In the genomic region with DNA sequence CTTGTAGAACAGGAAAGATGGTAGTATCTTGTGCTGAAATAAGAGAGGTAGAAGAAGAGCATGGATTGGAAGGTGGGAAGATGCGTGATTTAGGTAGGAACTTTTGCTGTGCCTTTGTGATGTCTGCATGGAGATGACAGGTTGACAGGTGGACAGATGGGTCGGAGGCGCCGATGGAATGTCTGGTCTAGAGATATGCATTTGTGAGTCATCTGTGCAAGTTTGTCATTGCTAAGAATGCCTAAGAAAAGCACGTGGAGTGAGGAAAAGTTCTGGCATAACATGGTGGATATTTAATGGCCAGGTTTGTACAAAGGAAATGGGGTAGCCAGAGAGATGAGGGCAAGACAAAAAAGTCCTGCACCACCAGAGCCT, we compare ENCODE assay signal across 17 cellular contexts.
DNase-seq lines count a peak whose midpoint lies in the region; ATAC-seq, FAIRE-seq and TF ChIP-seq lines count a peak whose summit lies in the region.
"Had no signal": no experiment of that assay in that cellular context is flagged by ENCODE, and none has a peak within 500 bp of the region (broad histone marks: within the 10 kb centered on the region; RNA-seq: fewer than 3 reads in every experiment).

No MANE protein-coding gene starts in this region.

- FAIRE-seq in HepG2 (lab: Jason Lieb, UNC) = no peak
- FAIRE-seq in H54 (lab: Jason Lieb, UNC) = no peak

- H3K79me2 ChIP-seq in HepG2 (ENCODE audit: insufficient read depth, low read length) = no peaks in the 10 kb centered on the region

- in situ Hi-C loops in HepG2 (cut with HindIII; ENCODE audit: extremely low pct_ligation_motif_present, low pct_unique_long_range_greater_than_20kb) = no loop called here

- TF ChIP-seq RAD21 in HepG2 (CRISPR knock-in tag; IDR thresholded peaks at IDR 0.05) = no peak

- H3K27ac ChIP-seq in HepG2 (ENCODE audit: extremely low read length, insufficient read depth, low read length) (no peak overlapping the region), right lobe of liver (no peak overlapping the region), caudate nucleus (ENCODE audit: low read depth, low read length) (peak overlapping the region; percentile 100), layer of hippocampus (ENCODE audit: low read depth, low read length) (peak overlapping the region; percentile 99)
- H3K27ac ChIP-seq: BLaER1 treated with 17β-estradiol and CSF1 and Interleukin-3, amounts not matched to agents 10 nM and 100 nM had no signal

- no TSS peak for BruUV-seq in HepG2 (replicated peaks; lab: Mats Ljungman, UMichigan)

- H3K4me3 ChIP-seq in HepG2 (replicated peaks in 1 of 3; ENCODE audit: insufficient read depth in 1 of 3, low read depth in 2 of 3, low read length in 3 of 3) (no peak overlapping the region), right lobe of liver (no peak overlapping the region)
- H3K4me3 ChIP-seq: BLaER1 treated with 17β-estradiol and CSF1 and Interleukin-3, amounts not matched to agents 10 nM and 100 nM had no signal

- H3K9me3 ChIP-seq in HepG2 (ENCODE audit: low read length) = no peaks in the 10 kb centered on the region
- H3K9me3 ChIP-seq in right lobe of liver = no peaks in the 10 kb centered on the region
- H3K9me3 ChIP-seq: BLaER1 treated with 17β-estradiol and CSF1 and Interleukin-3, amounts not matched to agents 10 nM and 100 nM had no signal

- H3K4me1 ChIP-seq in HepG2 (ENCODE audit: insufficient read depth, low read length) (peaks cover 37% of the 10 kb centered on the region), right lobe of liver (peaks cover 0 to 8% (median 0%) of the 10 kb centered on the region in 4 donors)

- no peak overlapping the region for H3K9ac ChIP-seq in HepG2 (ENCODE audit: insufficient read depth, low read depth, low read length)
- H3K9ac ChIP-seq: BLaER1 treated with 17β-estradiol and CSF1 and Interleukin-3, amounts not matched to agents 10 nM and 100 nM had no signal

- no peak overlapping the region for H2AFZ ChIP-seq in HepG2 (ENCODE audit: low read length)

- no peak for TF ChIP-seq POLR2A in HepG2 (IDR thresholded peaks at IDR 0.05; ENCODE audit: insufficient read depth in 1 of 2, low read depth in 2 of 2, low read length in 2 of 2)
- no peak for TF ChIP-seq POLR2A in right lobe of liver (IDR thresholded peaks at IDR 0.05)
- TF ChIP-seq POLR2A in H54 (IDR thresholded peaks at IDR 0.05; ENCODE audit: low read depth, low read length) = no peak

- intact Hi-C loops in HepG2 (cut with micrococcal nuclease; ENCODE audit: unreplicated experiment) = no loop called here
- intact Hi-C loops in right lobe of liver (cut with DNase I) = no loop called here

- peaks cover 0 to 2% of the 10 kb centered on the region in 2 experiments; a peak in 1 of 5 replicates for H3K27me3 ChIP-seq in HepG2 (ENCODE audit: control insufficient read depth in 1 of 2, insufficient read depth in 2 of 2, low read length in 2 of 2)
- no peaks in the 10 kb centered on the region for H3K27me3 ChIP-seq in right lobe of liver
- H3K27me3 ChIP-seq in layer of hippocampus (ENCODE audit: control insufficient read depth, insufficient read depth, low read length) = no peaks in the 10 kb centered on the region
- H3K27me3 ChIP-seq: BLaER1 treated with 17β-estradiol and CSF1 and Interleukin-3, amounts not matched to agents 10 nM and 100 nM had no signal

- DNase-seq in HepG2 (ENCODE audit: low spot score) (peak; percentile 38), right lobe of liver (no peak), caudate nucleus (lab: John Stamatoyannopoulos, UW) (no peak), SHP77 (lab: John Stamatoyannopoulos, UW) (no peak), H54 (ENCODE audit: insufficient read length, low spot score) (no peak)
- DNase-seq in activated effector memory CD4-positive, alpha-beta T cell treated with anti-CD3 and anti-CD28 coated beads, Interleukin-2, amount 50 U/mL, for 16 hours = no peak
- DNase-seq: 8988T, DMS153, H9, KBM-7, NCI-H1092 treated with DMSO at 0.1 percent for 48 hours, NCI-H187, NCI-H82 had no signal

- POLR2A ChIA-PET in HepG2 (lab: Yijun Ruan, JAX) = no interaction called here

- whole genome bisulfite sequencing in HepG2 (ENCODE audit: low lambda C conversion rate) = 20% methylated on average over 5 of the region's 5 CpGs
- 94% methylated on average over 5 of the region's 5 CpGs for WGBS in right lobe of liver (ENCODE audit: insufficient coverage, low coverage, low lambda C conversion rate, missing lambda C conversion rate)

- CTCF ChIA-PET in HepG2 (lab: Yijun Ruan, JAX; ENCODE audit: low intra/inter-chr PET ratio, low total read pairs) = no interaction called here

- H3K4me2 ChIP-seq in HepG2 (ENCODE audit: low read depth, low read length) = 0 out of 2 replicates have a peak overlapping the region, but pooled peaks have one; percentile 12

- no peaks in the 10 kb centered on the region for H4K20me1 ChIP-seq in HepG2 (ENCODE audit: insufficient read depth, low read length)
- H4K20me1 ChIP-seq: BLaER1 treated with 17β-estradiol and CSF1 and Interleukin-3, amounts not matched to agents 10 nM and 100 nM had no signal

- ATAC-seq in HepG2 (no peak), right lobe of liver (no peak), HG03095 (IDR thresholded peaks at IDR 0.05; ENCODE audit: unreplicated experiment) (no peak)
- ATAC-seq: Panc1 had no signal

- TF ChIP-seq EP300 in HepG2 (IDR thresholded peaks at IDR 0.05; ENCODE audit: low read depth in 2 of 2, low read length in 2 of 2) (no peak), HepG2 (CRISPR knock-in tag; IDR thresholded peaks at IDR 0.05; ENCODE audit: borderline replicate concordance) (no peak)

- no peak for TF ChIP-seq CTCF in HepG2 (CRISPR knock-in tag; IDR thresholded peaks at IDR 0.05)
- no peak for TF ChIP-seq CTCF in right lobe of liver (IDR thresholded peaks at IDR 0.05)

- H3K36me3 ChIP-seq in HepG2 (replicated peaks in 1 of 2; ENCODE audit: control insufficient read depth in 1 of 2, insufficient read depth in 2 of 2, low read length in 2 of 2) (no peaks in the 10 kb centered on the region), right lobe of liver (no peaks in the 10 kb centered on the region)
- H3K36me3 ChIP-seq: BLaER1 treated with 17β-estradiol and CSF1 and Interleukin-3, amounts not matched to agents 10 nM and 100 nM had no signal

TF ChIP-seq in HepG2, 621 proteins besides CTCF, POLR2A, EP300 and RAD21:
- TF ChIP-seq FOSL2 (CRISPR knock-in tag; IDR thresholded peaks at IDR 0.05) = peak; percentile 56
- TF ChIP-seq GPN1 (CRISPR knock-in tag; IDR thresholded peaks at IDR 0.05; ENCODE audit: borderline replicate concordance) = no peak
- TF ChIP-seq MXI1 (IDR thresholded peaks at IDR 0.05; ENCODE audit: borderline replicate concordance, low read depth, low read length) = 0 out of 3 replicates have a peak, but pooled peaks have one; percentile 13
- 0 out of 2 replicates have a peak, but pooled peaks have one; percentile 22 for TF ChIP-seq SAP130 (CRISPR knock-in tag; IDR thresholded peaks at IDR 0.05; ENCODE audit: low read depth)
- 0 out of 2 replicates have a peak, but pooled peaks have one; percentile 17 for TF ChIP-seq NBN (conservative IDR thresholded peaks at IDR 0.05)
- no peak for TF ChIP-seq ZNF720 (CRISPR knock-in tag; IDR thresholded peaks at IDR 0.05)
- TF ChIP-seq, protein P1, sequence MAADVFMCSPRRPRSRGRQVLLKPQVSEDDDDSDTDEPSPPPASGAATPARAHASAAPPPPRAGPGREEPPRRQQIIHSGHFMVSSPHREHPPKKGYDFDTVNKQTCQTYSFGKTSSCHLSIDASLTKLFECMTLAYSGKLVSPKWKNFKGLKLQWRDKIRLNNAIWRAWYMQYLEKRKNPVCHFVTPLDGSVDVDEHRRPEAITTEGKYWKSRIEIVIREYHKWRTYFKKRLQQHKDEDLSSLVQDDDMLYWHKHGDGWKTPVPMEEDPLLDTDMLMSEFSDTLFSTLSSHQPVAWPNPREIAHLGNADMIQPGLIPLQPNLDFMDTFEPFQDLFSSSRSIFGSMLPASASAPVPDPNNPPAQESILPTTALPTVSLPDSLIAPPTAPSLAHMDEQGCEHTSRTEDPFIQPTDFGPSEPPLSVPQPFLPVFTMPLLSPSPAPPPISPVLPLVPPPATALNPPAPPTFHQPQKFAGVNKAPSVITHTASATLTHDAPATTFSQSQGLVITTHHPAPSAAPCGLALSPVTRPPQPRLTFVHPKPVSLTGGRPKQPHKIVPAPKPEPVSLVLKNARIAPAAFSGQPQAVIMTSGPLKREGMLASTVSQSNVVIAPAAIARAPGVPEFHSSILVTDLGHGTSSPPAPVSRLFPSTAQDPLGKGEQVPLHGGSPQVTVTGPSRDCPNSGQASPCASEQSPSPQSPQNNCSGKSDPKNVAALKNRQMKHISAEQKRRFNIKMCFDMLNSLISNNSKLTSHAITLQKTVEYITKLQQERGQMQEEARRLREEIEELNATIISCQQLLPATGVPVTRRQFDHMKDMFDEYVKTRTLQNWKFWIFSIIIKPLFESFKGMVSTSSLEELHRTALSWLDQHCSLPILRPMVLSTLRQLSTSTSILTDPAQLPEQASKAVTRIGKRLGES (CRISPR knock-in tag; IDR thresholded peaks at IDR 0.05; ENCODE audit: borderline replicate concordance) = no peak

Comparison
In these comparisons a context has a peak if more than half of its experiments do, and no peak if none do; other contexts are left out.
1. H3K27ac ChIP-seq: peak in caudate nucleus (single experiment) and layer of hippocampus (single experiment); none in HepG2 (single experiment) and right lobe of liver (0 of 3).